ENCODE assay signal across 1 cellular context in genomic region chr3:51679777-51680176, GRCh38.
TF ChIP-seq lines count a peak whose summit lies in the region.

No MANE protein-coding gene starts in this region.

TF ChIP-seq in H1, 55 proteins besides CTCF, POLR2A, EP300 and RAD21:
- TF ChIP-seq SAP30 (IDR thresholded peaks at IDR 0.05; ENCODE audit: insufficient read depth, insufficient replicate concordance, low read length) (no peak), YY1 (IDR thresholded peaks at IDR 0.05; ENCODE audit: low read depth, low read length) (no peak), KDM4A (IDR thresholded peaks at IDR 0.05; ENCODE audit: low read depth, low read length, severe bottlenecking) (no peak), GTF2F1 (IDR thresholded peaks at IDR 0.05; ENCODE audit: borderline replicate concordance, low read depth, low read length) (no peak), RFX5 (IDR thresholded peaks at IDR 0.05; ENCODE audit: borderline replicate concordance, low read depth, low read length) (no peak), NANOG (IDR thresholded peaks at IDR 0.05; ENCODE audit: insufficient read depth, low read depth, low read length, poor library complexity, severe bottlenecking) (no peak), E2F6 (IDR thresholded peaks at IDR 0.05) (no peak), RBBP5 (IDR thresholded peaks at IDR 0.05; ENCODE audit: borderline replicate concordance, low read depth, low read length) (no peak), SIN3A (conservative IDR thresholded peaks at IDR 0.05 in 1 of 2, IDR thresholded peaks at IDR 0.05 in 1 of 2; ENCODE audit: low read depth in 1 of 2, low read length in 2 of 2) (no peak), SIX5 (IDR thresholded peaks at IDR 0.05; ENCODE audit: low read depth, low read length) (no peak), SP2 (IDR thresholded peaks at IDR 0.05; ENCODE audit: low read length) (no peak), MAFK (IDR thresholded peaks at IDR 0.05; ENCODE audit: low read depth, low read length) (no peak)
- TF ChIP-seq, protein P1, sequence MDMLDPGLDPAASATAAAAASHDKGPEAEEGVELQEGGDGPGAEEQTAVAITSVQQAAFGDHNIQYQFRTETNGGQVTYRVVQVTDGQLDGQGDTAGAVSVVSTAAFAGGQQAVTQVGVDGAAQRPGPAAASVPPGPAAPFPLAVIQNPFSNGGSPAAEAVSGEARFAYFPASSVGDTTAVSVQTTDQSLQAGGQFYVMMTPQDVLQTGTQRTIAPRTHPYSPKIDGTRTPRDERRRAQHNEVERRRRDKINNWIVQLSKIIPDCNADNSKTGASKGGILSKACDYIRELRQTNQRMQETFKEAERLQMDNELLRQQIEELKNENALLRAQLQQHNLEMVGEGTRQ (IDR thresholded peaks at IDR 0.05; ENCODE audit: low read length), result no peak
- TF ChIP-seq, protein P2, sequence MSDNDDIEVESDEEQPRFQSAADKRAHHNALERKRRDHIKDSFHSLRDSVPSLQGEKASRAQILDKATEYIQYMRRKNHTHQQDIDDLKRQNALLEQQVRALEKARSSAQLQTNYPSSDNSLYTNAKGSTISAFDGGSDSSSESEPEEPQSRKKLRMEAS (IDR thresholded peaks at IDR 0.05), result no peak
